16 cellular contexts compared by ENCODE assay signal in genomic region chr14:98909251-98909944, GRCh38.
DNase-seq lines count a peak whose midpoint lies in the region; ATAC-seq and TF ChIP-seq lines count a peak whose summit lies in the region.
"Had no signal": no experiment of that assay in that cellular context is flagged by ENCODE, and none has a peak within 500 bp of the region (broad histone marks: within the 10 kb centered on the region; RNA-seq: fewer than 3 reads in every experiment).

No MANE protein-coding gene starts in this region.

- H2BK5ac ChIP-seq in mesendoderm (ENCODE audit: low read length), result no peak overlapping the region

- no peak overlapping the region for H2BK120ac ChIP-seq in mesendoderm (ENCODE audit: low read depth, low read length)

- ATAC-seq in HG02884 (IDR thresholded peaks at IDR 0.05; ENCODE audit: unreplicated experiment) (no peak), HG02852 (IDR thresholded peaks at IDR 0.05; ENCODE audit: unreplicated experiment) (no peak)
- ATAC-seq: effector memory CD8-positive, alpha-beta T cell; heart right ventricle had no signal

- 5% methylated on average over 11 of the region's 11 CpGs for WGBS in SK-N-SH (ENCODE audit: low lambda C conversion rate)
- WGBS in mesendoderm (ENCODE audit: extremely low coverage, insufficient coverage, low lambda C conversion rate), result no CpG with 5 or more reads among the region's 11 CpGs

- CTCF ChIA-PET in SK-N-SH (lab: Yijun Ruan, JAX), result no interaction called here

- POLR2A ChIA-PET in SK-N-SH (lab: Yijun Ruan, JAX), result no interaction called here

- H3K4me3 ChIP-seq in AG10803 (ENCODE audit: low read length) (no peak overlapping the region), SK-N-SH (ENCODE audit: low read depth in 2 of 2, low read length in 1 of 2) (no peak overlapping the region), mesendoderm (ENCODE audit: low read length) (no peak overlapping the region)
- H3K4me3 ChIP-seq: heart right ventricle, lung had no signal

- no peaks in the 10 kb centered on the region for H3K9me2 ChIP-seq in SK-N-SH

- H3K4me1 ChIP-seq in SK-N-SH (ENCODE audit: control insufficient read depth in 1 of 2, insufficient read depth in 2 of 2, low read depth in 1 of 2, low read length in 1 of 2) (no peaks in the 10 kb centered on the region; a peak in 1 of 4 replicates), mesendoderm (ENCODE audit: control insufficient read depth, low read depth, low read length) (peaks cover 4% of the 10 kb centered on the region)
- H3K4me1 ChIP-seq: heart right ventricle had no signal

- H3K79me2 ChIP-seq in SK-N-SH (ENCODE audit: insufficient read depth) (no peaks in the 10 kb centered on the region), mesendoderm (ENCODE audit: control insufficient read depth, insufficient read depth, low read length) (no peaks in the 10 kb centered on the region)

- DNase-seq in AG10803 (ENCODE audit: low read depth) (peak; percentile 3), HK-2 (ENCODE audit: unreplicated experiment) (peak; percentile 61), SK-N-SH (no peak), foreskin melanocyte (peak; percentile 24), HCEC 1CT (no peak), mesendoderm (no peak)
- DNase-seq: activated CD8-positive, alpha-beta memory T cell treated with anti-CD3 and anti-CD28 coated beads, Interleukin-2, amount 50 U/mL, for 48 hours; C1 segment of cervical spinal cord; effector memory CD8-positive, alpha-beta T cell; heart right ventricle; NCI-H2227 treated with DMSO at 0.1 percent for 48 hours; Right ventricle myocardium superior; WERI-Rb-1 had no signal

- no peak for TF ChIP-seq RAD21 in SK-N-SH (IDR thresholded peaks at IDR 0.05; ENCODE audit: low read length)

- no peak overlapping the region for H3K23ac ChIP-seq in mesendoderm (ENCODE audit: low read length)

- no peak overlapping the region for H3K4ac ChIP-seq in mesendoderm (ENCODE audit: low read depth, low read length)

- H3K18ac ChIP-seq in mesendoderm (ENCODE audit: low read length), result no peak overlapping the region

- no peak overlapping the region; a peak in 1 of 4 replicates for H3K27ac ChIP-seq in SK-N-SH (ENCODE audit: low read depth in 2 of 2, low read length in 1 of 2)
- no peak overlapping the region for H3K27ac ChIP-seq in mesendoderm (ENCODE audit: low read depth, low read length)
- H3K27ac ChIP-seq: heart right ventricle, WERI-Rb-1 had no signal

- TF ChIP-seq CTCF in AG10803 (conservative IDR thresholded peaks at IDR 0.05; ENCODE audit: low read length) (no peak), SK-N-SH (IDR thresholded peaks at IDR 0.05) (no peak)

- peaks cover 7% of the 10 kb centered on the region for H3F3A ChIP-seq in SK-N-SH (replicated peaks; ENCODE audit: insufficient read depth)

- H3K27me3 ChIP-seq in SK-N-SH (ENCODE audit: insufficient read depth) (peaks cover 44% of the 10 kb centered on the region), mesendoderm (ENCODE audit: insufficient read depth, low read length, poor library complexity) (no peaks in the 10 kb centered on the region)

- H3K9ac ChIP-seq in SK-N-SH (no peak overlapping the region), mesendoderm (ENCODE audit: low read length) (no peak overlapping the region)

- no peaks in the 10 kb centered on the region for H3K9me3 ChIP-seq in SK-N-SH
- H3K9me3 ChIP-seq: heart right ventricle had no signal

- H3K79me1 ChIP-seq in mesendoderm (ENCODE audit: low read length), result no peaks in the 10 kb centered on the region

- H3K56ac ChIP-seq in mesendoderm (ENCODE audit: low read length), result no peak overlapping the region

- no peak overlapping the region for H4K5ac ChIP-seq in mesendoderm (ENCODE audit: low read length)

- no peak overlapping the region for H2AFZ ChIP-seq in SK-N-SH (ENCODE audit: low read depth)

- H3K36me3 ChIP-seq in SK-N-SH (replicated peaks in 1 of 2; ENCODE audit: control insufficient read depth in 1 of 2, insufficient read depth in 2 of 2, low read length in 1 of 2) (no peaks in the 10 kb centered on the region), mesendoderm (ENCODE audit: control insufficient read depth, insufficient read depth, low read length) (no peaks in the 10 kb centered on the region)
- H3K36me3 ChIP-seq: heart right ventricle, WERI-Rb-1 had no signal

- H2AK5ac ChIP-seq in mesendoderm (ENCODE audit: low read length), result no peak overlapping the region

- no peak overlapping the region for H4K8ac ChIP-seq in mesendoderm (ENCODE audit: low read depth, low read length)

- H3K4me2 ChIP-seq in SK-N-SH, result 0 out of 2 replicates have a peak overlapping the region, but pooled peaks have one; percentile 18
- no peak overlapping the region for H3K4me2 ChIP-seq in mesendoderm (ENCODE audit: low read length)

- H4K20me1 ChIP-seq in SK-N-SH (ENCODE audit: insufficient read depth), result peaks cover 7% of the 10 kb centered on the region; the same call in 1 of the 2 replicates

- TF ChIP-seq EP300 in SK-N-SH (IDR thresholded peaks at IDR 0.05; ENCODE audit: borderline replicate concordance in 1 of 2, low read depth in 1 of 2, low read length in 1 of 2), result no peak

- no peak overlapping the region for H2BK15ac ChIP-seq in mesendoderm (replicated peaks; ENCODE audit: low read depth)

TF ChIP-seq in SK-N-SH, 30 proteins besides CTCF, POLR2A, EP300 and RAD21:
- TF ChIP-seq MEF2A (IDR thresholded peaks at IDR 0.05; ENCODE audit: borderline replicate concordance, low read depth) (no peak), PBX3 (IDR thresholded peaks at IDR 0.05) (peak; percentile 30; the same call in 1 of the 2 replicates), REST (IDR thresholded peaks at IDR 0.05; ENCODE audit: low read depth, low read length) (no peak), NFIC (IDR thresholded peaks at IDR 0.05; ENCODE audit: borderline replicate concordance) (peak; percentile 22; the same call in 1 of the 2 replicates), POLR2AphosphoS5 (IDR thresholded peaks at IDR 0.05; ENCODE audit: low read depth, low read length) (no peak), CHD2 (IDR thresholded peaks at IDR 0.05; ENCODE audit: low read length, partially characterized antibody) (no peak), RFX5 (IDR thresholded peaks at IDR 0.05; ENCODE audit: low read length) (no peak), TCF12 (IDR thresholded peaks at IDR 0.05) (peak; percentile 65), NRF1 (IDR thresholded peaks at IDR 0.05; ENCODE audit: low read depth, low read length) (no peak), FOXJ3 (CRISPR knock-in tag; IDR thresholded peaks at IDR 0.05) (no peak), FOSL2 (IDR thresholded peaks at IDR 0.05; ENCODE audit: borderline replicate concordance, low read depth) (no peak), TEAD4 (IDR thresholded peaks at IDR 0.05; ENCODE audit: borderline replicate concordance, insufficient read depth) (no peak), MAX (IDR thresholded peaks at IDR 0.05; ENCODE audit: low read depth) (no peak)

Comparison
In these comparisons a context has a peak if more than half of its experiments do, and no peak if none do; other contexts are left out.
1. DNase-seq: peak in AG10803 (single experiment), HK-2 (single experiment) and foreskin melanocyte (single experiment); none in SK-N-SH (single experiment), HCEC 1CT (single experiment) and mesendoderm (single experiment).